2 cellular contexts compared by ENCODE assay signal in genomic region chr17:76696763-76697701, GRCh38.
TF ChIP-seq lines count a peak whose summit lies in the region.

No MANE protein-coding gene starts in this region.

TF ChIP-seq in HEK293, 187 proteins besides CTCF, POLR2A, EP300 and RAD21:
- TF ChIP-seq ZBTB17 (tag by site-specific recombination; IDR thresholded peaks at IDR 0.05) = no peak
- peak; percentile 32; the same call in 1 of the 2 replicates for TF ChIP-seq ZNF449 (tag by site-specific recombination; IDR thresholded peaks at IDR 0.05)
- peak; percentile 95 for TF ChIP-seq ZNF548 (tag by site-specific recombination; IDR thresholded peaks at IDR 0.05)
- TF ChIP-seq ZNF423 (tag by site-specific recombination; IDR thresholded peaks at IDR 0.05) = no peak
- peak; percentile 29; the same call in 1 of the 2 replicates for TF ChIP-seq TRIM28 (IDR thresholded peaks at IDR 0.05; ENCODE audit: borderline replicate concordance, low read length)
- TF ChIP-seq ZNF544 (tag by site-specific recombination; IDR thresholded peaks at IDR 0.05) = no peak
- no peak for TF ChIP-seq ZNF157 (tag by site-specific recombination; IDR thresholded peaks at IDR 0.05)

TF ChIP-seq in SK-N-SH, 30 proteins besides CTCF, POLR2A, EP300 and RAD21:
- TF ChIP-seq GATA2 (CRISPR knock-in tag; IDR thresholded peaks at IDR 0.05) (no peak), TCF12 (IDR thresholded peaks at IDR 0.05) (no peak)
TF ChIP-seq in SK-N-SH: peak in this region for 0.
